Comparison of ENCODE assay signal across 1 cellular context in the genomic region with DNA sequence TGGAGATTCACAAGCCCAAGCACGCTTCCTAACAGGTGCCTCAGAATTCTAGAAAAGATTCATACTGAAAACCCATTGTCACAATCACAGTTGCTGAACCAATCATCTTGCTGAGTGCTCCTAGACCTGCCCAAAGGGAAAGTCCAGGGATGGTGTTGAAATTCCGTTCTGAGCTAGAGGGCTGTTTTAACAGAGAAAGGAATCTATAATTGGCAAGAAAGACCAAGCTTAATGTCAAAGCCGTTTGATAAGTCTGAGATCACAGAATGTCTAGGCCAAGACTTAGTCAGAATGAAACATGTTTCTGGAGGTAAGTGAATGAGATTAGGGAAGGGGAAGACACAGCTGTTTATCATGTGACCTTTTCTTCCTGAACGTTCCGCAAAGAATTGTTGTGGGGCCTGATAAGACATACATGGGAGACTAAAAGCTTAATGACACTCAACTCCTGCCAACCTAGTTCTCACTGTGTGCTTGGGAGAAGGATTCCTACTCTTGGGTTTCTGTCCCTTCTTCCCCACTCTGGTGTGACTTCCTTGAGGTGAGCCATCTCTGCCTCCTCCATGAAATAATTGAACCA.
TF ChIP-seq lines count a peak whose summit lies in the region.

No MANE protein-coding gene starts in this region.

TF ChIP-seq in SK-N-SH, 30 proteins besides CTCF, POLR2A, EP300 and RAD21 (continued from another document):
- TF ChIP-seq, protein P1, sequence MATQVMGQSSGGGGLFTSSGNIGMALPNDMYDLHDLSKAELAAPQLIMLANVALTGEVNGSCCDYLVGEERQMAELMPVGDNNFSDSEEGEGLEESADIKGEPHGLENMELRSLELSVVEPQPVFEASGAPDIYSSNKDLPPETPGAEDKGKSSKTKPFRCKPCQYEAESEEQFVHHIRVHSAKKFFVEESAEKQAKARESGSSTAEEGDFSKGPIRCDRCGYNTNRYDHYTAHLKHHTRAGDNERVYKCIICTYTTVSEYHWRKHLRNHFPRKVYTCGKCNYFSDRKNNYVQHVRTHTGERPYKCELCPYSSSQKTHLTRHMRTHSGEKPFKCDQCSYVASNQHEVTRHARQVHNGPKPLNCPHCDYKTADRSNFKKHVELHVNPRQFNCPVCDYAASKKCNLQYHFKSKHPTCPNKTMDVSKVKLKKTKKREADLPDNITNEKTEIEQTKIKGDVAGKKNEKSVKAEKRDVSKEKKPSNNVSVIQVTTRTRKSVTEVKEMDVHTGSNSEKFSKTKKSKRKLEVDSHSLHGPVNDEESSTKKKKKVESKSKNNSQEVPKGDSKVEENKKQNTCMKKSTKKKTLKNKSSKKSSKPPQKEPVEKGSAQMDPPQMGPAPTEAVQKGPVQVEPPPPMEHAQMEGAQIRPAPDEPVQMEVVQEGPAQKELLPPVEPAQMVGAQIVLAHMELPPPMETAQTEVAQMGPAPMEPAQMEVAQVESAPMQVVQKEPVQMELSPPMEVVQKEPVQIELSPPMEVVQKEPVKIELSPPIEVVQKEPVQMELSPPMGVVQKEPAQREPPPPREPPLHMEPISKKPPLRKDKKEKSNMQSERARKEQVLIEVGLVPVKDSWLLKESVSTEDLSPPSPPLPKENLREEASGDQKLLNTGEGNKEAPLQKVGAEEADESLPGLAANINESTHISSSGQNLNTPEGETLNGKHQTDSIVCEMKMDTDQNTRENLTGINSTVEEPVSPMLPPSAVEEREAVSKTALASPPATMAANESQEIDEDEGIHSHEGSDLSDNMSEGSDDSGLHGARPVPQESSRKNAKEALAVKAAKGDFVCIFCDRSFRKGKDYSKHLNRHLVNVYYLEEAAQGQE (IDR thresholded peaks at IDR 0.05; ENCODE audit: low read depth, low read length), result no peak
- TF ChIP-seq, protein P2, sequence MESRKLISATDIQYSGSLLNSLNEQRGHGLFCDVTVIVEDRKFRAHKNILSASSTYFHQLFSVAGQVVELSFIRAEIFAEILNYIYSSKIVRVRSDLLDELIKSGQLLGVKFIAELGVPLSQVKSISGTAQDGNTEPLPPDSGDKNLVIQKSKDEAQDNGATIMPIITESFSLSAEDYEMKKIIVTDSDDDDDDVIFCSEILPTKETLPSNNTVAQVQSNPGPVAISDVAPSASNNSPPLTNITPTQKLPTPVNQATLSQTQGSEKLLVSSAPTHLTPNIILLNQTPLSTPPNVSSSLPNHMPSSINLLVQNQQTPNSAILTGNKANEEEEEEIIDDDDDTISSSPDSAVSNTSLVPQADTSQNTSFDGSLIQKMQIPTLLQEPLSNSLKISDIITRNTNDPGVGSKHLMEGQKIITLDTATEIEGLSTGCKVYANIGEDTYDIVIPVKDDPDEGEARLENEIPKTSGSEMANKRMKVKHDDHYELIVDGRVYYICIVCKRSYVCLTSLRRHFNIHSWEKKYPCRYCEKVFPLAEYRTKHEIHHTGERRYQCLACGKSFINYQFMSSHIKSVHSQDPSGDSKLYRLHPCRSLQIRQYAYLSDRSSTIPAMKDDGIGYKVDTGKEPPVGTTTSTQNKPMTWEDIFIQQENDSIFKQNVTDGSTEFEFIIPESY (IDR thresholded peaks at IDR 0.05; ENCODE audit: borderline replicate concordance, low read depth), result no peak
- TF ChIP-seq, protein P3, sequence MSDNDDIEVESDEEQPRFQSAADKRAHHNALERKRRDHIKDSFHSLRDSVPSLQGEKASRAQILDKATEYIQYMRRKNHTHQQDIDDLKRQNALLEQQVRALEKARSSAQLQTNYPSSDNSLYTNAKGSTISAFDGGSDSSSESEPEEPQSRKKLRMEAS (IDR thresholded peaks at IDR 0.05; ENCODE audit: low read depth), result no peak
- TF ChIP-seq, protein P4, sequence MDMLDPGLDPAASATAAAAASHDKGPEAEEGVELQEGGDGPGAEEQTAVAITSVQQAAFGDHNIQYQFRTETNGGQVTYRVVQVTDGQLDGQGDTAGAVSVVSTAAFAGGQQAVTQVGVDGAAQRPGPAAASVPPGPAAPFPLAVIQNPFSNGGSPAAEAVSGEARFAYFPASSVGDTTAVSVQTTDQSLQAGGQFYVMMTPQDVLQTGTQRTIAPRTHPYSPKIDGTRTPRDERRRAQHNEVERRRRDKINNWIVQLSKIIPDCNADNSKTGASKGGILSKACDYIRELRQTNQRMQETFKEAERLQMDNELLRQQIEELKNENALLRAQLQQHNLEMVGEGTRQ (IDR thresholded peaks at IDR 0.05; ENCODE audit: borderline replicate concordance, low read depth, low read length), result no peak
- TF ChIP-seq TAF1 (IDR thresholded peaks at IDR 0.05; ENCODE audit: borderline replicate concordance, low read depth, low read length) (no peak), FOXJ3 (CRISPR knock-in tag; IDR thresholded peaks at IDR 0.05) (no peak), TCF12 (IDR thresholded peaks at IDR 0.05) (no peak), MXI1 (IDR thresholded peaks at IDR 0.05; ENCODE audit: low read depth, low read length) (no peak), FOXM1 (IDR thresholded peaks at IDR 0.05; ENCODE audit: low read depth) (no peak), TEAD4 (IDR thresholded peaks at IDR 0.05; ENCODE audit: borderline replicate concordance, insufficient read depth) (no peak), RXRA (IDR thresholded peaks at IDR 0.05; ENCODE audit: borderline replicate concordance, low read depth) (no peak), GATA2 (CRISPR knock-in tag; IDR thresholded peaks at IDR 0.05) (no peak), SMC3 (IDR thresholded peaks at IDR 0.05; ENCODE audit: low read depth, low read length) (no peak)
- TF ChIP-seq, protein P5, sequence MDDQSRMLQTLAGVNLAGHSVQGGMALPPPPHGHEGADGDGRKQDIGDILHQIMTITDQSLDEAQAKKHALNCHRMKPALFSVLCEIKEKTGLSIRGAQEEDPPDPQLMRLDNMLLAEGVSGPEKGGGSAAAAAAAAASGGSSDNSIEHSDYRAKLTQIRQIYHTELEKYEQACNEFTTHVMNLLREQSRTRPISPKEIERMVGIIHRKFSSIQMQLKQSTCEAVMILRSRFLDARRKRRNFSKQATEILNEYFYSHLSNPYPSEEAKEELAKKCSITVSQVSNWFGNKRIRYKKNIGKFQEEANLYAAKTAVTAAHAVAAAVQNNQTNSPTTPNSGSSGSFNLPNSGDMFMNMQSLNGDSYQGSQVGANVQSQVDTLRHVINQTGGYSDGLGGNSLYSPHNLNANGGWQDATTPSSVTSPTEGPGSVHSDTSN (IDR thresholded peaks at IDR 0.05), result no peak
